ENCODE assay signal across 9 cellular contexts in genomic region chr7:149005427-149006344, GRCh38. TPM values are rescaled to one million over a fixed set of nuclear protein-coding genes. Genes with fewer than 3 reads are reported as not detected.
A peak's percentile ranks its signal among the peaks of the same experiment; 100 is the strongest.
DNase-seq lines count a peak whose midpoint lies in the region; ATAC-seq and TF ChIP-seq lines count a peak whose summit lies in the region.
"Had no signal": no experiment of that assay in that cellular context is flagged by ENCODE, and none has a peak within 500 bp of the region (broad histone marks: within the 10 kb centered on the region; RNA-seq: fewer than 3 reads in every experiment).

No MANE protein-coding gene starts in this region.

- H3K27me3 Mint-ChIP-seq in nephron progenitor cell (ENCODE audit: low read depth, poor library complexity): no peaks in the 10 kb centered on the region

- H3K4me1 Mint-ChIP-seq in nephron progenitor cell: no peaks in the 10 kb centered on the region

- H3K36me3 Mint-ChIP-seq in nephron progenitor cell (ENCODE audit: low read depth): peaks cover 51% of the 10 kb centered on the region

- DNase-seq in NCI-H1436 (lab: John Stamatoyannopoulos, UW): peak; percentile 15
- DNase-seq in NCI-H1436 treated with DMSO at 0.1 percent for 48 hours (lab: John Stamatoyannopoulos, UW): no peak
- DNase-seq in NCI-H748 treated with DMSO at 0.1 percent for 48 hours (lab: John Stamatoyannopoulos, UW): peak; percentile 15
- peak; percentile 65 for DNase-seq in activated T-cell treated with anti-CD3 and anti-CD28 coated beads for 24 hours (ENCODE audit: low read depth)
- DNase-seq in esophagus squamous epithelium (lab: John Stamatoyannopoulos, UW): no peak
- peak; percentile 83 for DNase-seq in nephron progenitor cell
- DNase-seq in stimulated activated naive CD8-positive, alpha-beta T cell treated with anti-CD3 and anti-CD28 coated beads, Interleukin-15, Interleukin-2, amounts not matched to agents 100 U/mL and 50 U/mL, for 24 hours: peak; percentile 85

- TF ChIP-seq POLR2A in esophagus squamous epithelium (IDR thresholded peaks at IDR 0.05): no peak

- peak; percentile 52 for ATAC-seq in HG03045 (IDR thresholded peaks at IDR 0.05; ENCODE audit: unreplicated experiment)
- peak; percentile 75 for ATAC-seq in stimulated activated naive CD8-positive, alpha-beta T cell treated with anti-CD3 and anti-CD28 coated beads, Interleukin-15, Interleukin-2, amounts not matched to agents 100 U/mL and 50 U/mL, for 24 hours

- intact Hi-C loops in esophagus squamous epithelium (cut with DNase I): loop anchor here (5.0 to 10.0 kb wide), 2 partner anchors 59 to 87 kb away; partner anchors contain the start of gene ZNF786

- H3K4me1 ChIP-seq in esophagus squamous epithelium: peaks cover 0 to 8% (median 0%) of the 10 kb centered on the region in 3 donors

- H3K9me3 ChIP-seq in esophagus squamous epithelium: no peaks in the 10 kb centered on the region
- H3K9me3 ChIP-seq: BLaER1 had no signal

- 76 to 86% methylated on average over 4 to 5 of the region's 20 CpGs for WGBS in esophagus squamous epithelium, 2 donors

- no peaks in the 10 kb centered on the region for H3K9me3 Mint-ChIP-seq in nephron progenitor cell

- no peak overlapping the region for H3K27ac Mint-ChIP-seq in nephron progenitor cell

- H3K36me3 ChIP-seq in esophagus squamous epithelium: peaks cover 22 to 93% (median 28%) of the 10 kb centered on the region in 3 donors

- H3K4me3 Mint-ChIP-seq in nephron progenitor cell: no peak overlapping the region

- no peak overlapping the region for H3K4me3 ChIP-seq in esophagus squamous epithelium
- H3K4me3 ChIP-seq: BLaER1 had no signal

- TF ChIP-seq CTCF in esophagus squamous epithelium (IDR thresholded peaks at IDR 0.05): peak; percentile 72 to 93 (median 78)
- TF ChIP-seq CTCF in nephron progenitor cell (IDR thresholded peaks at IDR 0.05): peak; percentile 80

- H3K27me3 ChIP-seq in esophagus squamous epithelium: no peaks in the 10 kb centered on the region
- H3K27me3 ChIP-seq: BLaER1 had no signal

- H3K27ac ChIP-seq in esophagus squamous epithelium: no peak overlapping the region
- H3K27ac ChIP-seq: BLaER1 had no signal

RNA-seq across cellular contexts. Expression of gene PDIA4, which starts 22.6 kb away (rescaled TPM):
- 100 to 1,000 TPM in 1 of 4 donors, 10 to 100 TPM in 3; 40.6 to 105 (median 86.1) TPM for total RNA-seq in esophagus squamous epithelium

Comparison
In these comparisons a context has a peak if more than half of its experiments do, and no peak if none do; other contexts are left out.
1. DNase-seq: peak in NCI-H1436 (single experiment), NCI-H748 treated with DMSO at 0.1 percent for 48 hours (single experiment), activated T-cell treated with anti-CD3 and anti-CD28 coated beads for 24 hours (single experiment), nephron progenitor cell (single experiment) and stimulated activated naive CD8-positive, alpha-beta T cell treated with anti-CD3 and anti-CD28 coated beads, Interleukin-15, Interleukin-2, amounts not matched to agents 100 U/mL and 50 U/mL, for 24 hours (single experiment); none in NCI-H1436 treated with DMSO at 0.1 percent for 48 hours (single experiment) and esophagus squamous epithelium (single experiment).